ENCODE assay signal across 1 cellular context in genomic region chr9:130665029-130665430, GRCh38.
TF ChIP-seq lines count a peak whose summit lies in the region.

No MANE protein-coding gene starts in this region.

TF ChIP-seq in WTC11, 78 proteins besides CTCF, POLR2A, EP300 and RAD21 (continued from another document):
- TF ChIP-seq E2F1 (CRISPR knock-in tag; IDR thresholded peaks at IDR 0.05): no peak
- no peak for TF ChIP-seq ERG (CRISPR knock-in tag; IDR thresholded peaks at IDR 0.05)
- TF ChIP-seq ETV6 (CRISPR knock-in tag; IDR thresholded peaks at IDR 0.05): no peak
- no peak for TF ChIP-seq NR3C1 (CRISPR knock-in tag; conservative IDR thresholded peaks at IDR 0.05; ENCODE audit: low read depth)
- TF ChIP-seq ELF4 (CRISPR knock-in tag; IDR thresholded peaks at IDR 0.05; ENCODE audit: low read depth): no peak
- TF ChIP-seq ARID4B (CRISPR knock-in tag; IDR thresholded peaks at IDR 0.05; ENCODE audit: borderline replicate concordance): no peak
TF ChIP-seq in WTC11: peak in this region for 0.
